8 cellular contexts compared by ENCODE assay signal in the genomic region with DNA sequence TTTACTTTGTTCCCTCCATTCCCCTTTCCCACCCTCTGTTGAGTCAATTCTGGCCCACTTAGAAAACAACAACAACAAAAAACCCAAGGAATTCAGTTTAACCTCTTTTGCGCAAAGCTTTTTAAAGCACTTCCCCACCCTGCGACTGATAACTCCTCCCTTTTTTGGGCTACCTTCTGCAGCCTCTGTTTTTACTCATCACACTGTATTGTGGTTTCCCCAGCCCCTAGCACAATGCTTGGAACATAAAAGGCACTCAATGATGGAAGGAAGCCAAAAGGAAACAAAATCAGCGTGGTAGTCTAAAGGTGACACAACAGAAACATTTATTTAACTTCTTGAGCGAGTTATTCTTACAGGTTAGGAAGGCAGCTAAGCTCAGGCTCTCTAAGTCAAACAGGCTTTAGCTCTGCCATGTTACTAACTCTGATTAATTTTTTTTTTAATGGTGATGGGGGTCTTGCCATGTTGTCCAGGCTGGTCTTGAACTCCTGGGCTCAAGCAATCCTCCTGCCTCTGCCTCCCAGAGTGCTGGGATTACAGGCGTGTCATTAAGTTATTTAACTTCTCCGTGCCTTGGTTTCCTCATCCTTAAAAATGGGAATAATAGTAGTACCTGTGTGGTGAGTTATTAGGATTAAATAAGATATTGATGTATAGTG. TPM values are rescaled to one million over a fixed set of nuclear protein-coding genes. Genes with fewer than 3 reads are reported as not detected.
DNase-seq lines count a peak whose midpoint lies in the region; ATAC-seq lines count a peak whose summit lies in the region.

No MANE protein-coding gene starts in this region.

- H3K4me1 Mint-ChIP-seq in activated naive CD8-positive, alpha-beta T cell treated with anti-CD3 and anti-CD28 coated beads for 36 hours = peaks cover 52% of the 10 kb centered on the region
- H3K4me1 Mint-ChIP-seq in immature natural killer cell = peaks cover 33 to 43% of the 10 kb centered on the region in 2 donors

- H3K27ac Mint-ChIP-seq in activated naive CD8-positive, alpha-beta T cell treated with anti-CD3 and anti-CD28 coated beads for 36 hours = peak overlapping the region; percentile 82
- peak overlapping the region; percentile 71 to 90 (median 78) for H3K27ac Mint-ChIP-seq in immature natural killer cell

- no peaks in the 10 kb centered on the region for H3K36me3 Mint-ChIP-seq in activated naive CD8-positive, alpha-beta T cell treated with anti-CD3 and anti-CD28 coated beads for 36 hours
- H3K36me3 Mint-ChIP-seq in immature natural killer cell = no peaks in the 10 kb centered on the region

- H3K9ac ChIP-seq in NT2/D1 (ENCODE audit: insufficient read length, low read depth) = peak overlapping the region; percentile 75

- peak; percentile 25 for ATAC-seq in HG02852 (IDR thresholded peaks at IDR 0.05; ENCODE audit: unreplicated experiment)
- ATAC-seq in HG02588 (IDR thresholded peaks at IDR 0.05; ENCODE audit: unreplicated experiment) = no peak

- H3K36me3 ChIP-seq in NT2/D1 (ENCODE audit: insufficient read depth, insufficient read length, low read length) = peaks cover 4% of the 10 kb centered on the region

- H3K9me3 ChIP-seq in NT2/D1 (ENCODE audit: insufficient read depth, low read length) = no peaks in the 10 kb centered on the region

- H3K4me3 Mint-ChIP-seq in activated naive CD8-positive, alpha-beta T cell treated with anti-CD3 and anti-CD28 coated beads for 36 hours = peak overlapping the region; percentile 85
- H3K4me3 Mint-ChIP-seq in immature natural killer cell = peak overlapping the region; percentile 78 to 97 (median 83)

- no peaks in the 10 kb centered on the region for H3K27me3 Mint-ChIP-seq in activated naive CD8-positive, alpha-beta T cell treated with anti-CD3 and anti-CD28 coated beads for 36 hours
- peaks cover 7 to 12% (median 10%) of the 10 kb centered on the region in 3 donors for H3K27me3 Mint-ChIP-seq in immature natural killer cell (ENCODE audit: low read depth in 3 of 3)

- peak overlapping the region; percentile 73 for H3K4me3 ChIP-seq in NT2/D1 (ENCODE audit: insufficient read length, low read depth)

- no peaks in the 10 kb centered on the region for H3K27me3 ChIP-seq in NT2/D1 (ENCODE audit: insufficient read depth, insufficient read length)

- no peaks in the 10 kb centered on the region for H3K9me3 Mint-ChIP-seq in activated naive CD8-positive, alpha-beta T cell treated with anti-CD3 and anti-CD28 coated beads for 36 hours
- H3K9me3 Mint-ChIP-seq in immature natural killer cell = no peaks in the 10 kb centered on the region

- H3K4me1 ChIP-seq in NT2/D1 (ENCODE audit: insufficient read depth, insufficient read length) = peaks cover 2% of the 10 kb centered on the region

- DNase-seq in EL (peak; percentile 37), NT2/D1 (ENCODE audit: low read depth, low spot score) (no peak), immature natural killer cell (peak; percentile 31 to 47 (median 40)), NCI-H1930 (lab: John Stamatoyannopoulos, UW) (no peak)
- DNase-seq in activated naive CD8-positive, alpha-beta T cell treated with anti-CD3 and anti-CD28 coated beads for 36 hours = peak; percentile 62
- DNase-seq in stimulated activated CD4-positive, alpha-beta T cell treated with anti-CD3 and anti-CD28 coated beads, TNF-alpha, amount 100 ng/mL, for 4 hours (ENCODE audit: low read depth in 3 of 3) = peak in 2 of 3 experiments; percentile 18 to 37

RNA-seq across cellular contexts. Expression of a gene that starts 1.3 kb away (rescaled TPM):
- total RNA-seq in activated naive CD8-positive, alpha-beta T cell treated with anti-CD3 and anti-CD28 coated beads for 36 hours = 1 to 10 TPM; 4.0 TPM
- 1 to 10 TPM; 5.8 to 8.6 (median 7.9) TPM for polyA plus RNA-seq in immature natural killer cell

Comparison
In these comparisons a context has a peak if more than half of its experiments do, and no peak if none do; other contexts are left out.
1. DNase-seq: peak in EL (single experiment), activated naive CD8-positive, alpha-beta T cell treated with anti-CD3 and anti-CD28 coated beads for 36 hours (single experiment), immature natural killer cell (3 of 3) and stimulated activated CD4-positive, alpha-beta T cell treated with anti-CD3 and anti-CD28 coated beads, TNF-alpha, amount 100 ng/mL, for 4 hours (2 of 3); none in NT2/D1 (single experiment) and NCI-H1930 (0 of 2).